In genomic region chr6:34234667-34235604, GRCh38 we compare ENCODE assay signal across 8 cellular contexts. TPM values are rescaled to one million over a fixed set of nuclear protein-coding genes. Genes with fewer than 3 reads are reported as not detected.
A peak's percentile ranks its signal among the peaks of the same experiment; 100 is the strongest.
DNase-seq lines count a peak whose midpoint lies in the region; ATAC-seq and FAIRE-seq lines count a peak whose summit lies in the region.

No MANE protein-coding gene starts in this region.

- DNase-seq in SW480 (ENCODE audit: low spot score) (peak; percentile 63), neuronal stem cell (ENCODE audit: low spot score) (peak; percentile 94), RCC 7860 (ENCODE audit: low spot score) (no peak), A172 (ENCODE audit: low spot score) (no peak), NOMO-1 (lab: John Stamatoyannopoulos, UW; ENCODE audit: unreplicated experiment in 2 of 2) (no peak)

- peak overlapping the region; percentile 69 for H3K4ac ChIP-seq in neuronal stem cell (ENCODE audit: low read length)

- no peak for FAIRE-seq in RCC 7860 (lab: Jason Lieb, UNC)

- no peak for ATAC-seq in GM21529 (IDR thresholded peaks at IDR 0.05; ENCODE audit: unreplicated experiment)

- peak overlapping the region in 2 of 10 experiments; percentile 95 to 100; a peak in 3 of 20 replicates for H3K4me3 ChIP-seq in BLaER1 treated with 17β-estradiol and CSF1 and Interleukin-3, amounts not matched to agents 10 nM and 100 nM
- H3K4me3 ChIP-seq in ectodermal cell (ENCODE audit: insufficient read depth, low read depth, low read length) (peak overlapping the region; percentile 82), neuronal stem cell (ENCODE audit: low read length in 2 of 2) (peak overlapping the region in 1 of 2 donors; percentile 55)

- no peaks in the 10 kb centered on the region for H3K79me1 ChIP-seq in neuronal stem cell (ENCODE audit: low read depth, low read length)

- peak overlapping the region in 9 of 11 experiments; percentile 96 to 100 (median 99); a peak in 18 of 22 replicates for H3K9ac ChIP-seq in BLaER1 treated with 17β-estradiol and CSF1 and Interleukin-3, amounts not matched to agents 10 nM and 100 nM
- peak overlapping the region; percentile 95 for H3K9ac ChIP-seq in neuronal stem cell (ENCODE audit: low read depth, low read length, poor library complexity)

- peak overlapping the region; percentile 88 for H2AK5ac ChIP-seq in neuronal stem cell (ENCODE audit: low read depth, low read length)

- peak overlapping the region; percentile 97 for H2BK5ac ChIP-seq in neuronal stem cell (ENCODE audit: low read length)

- H3K18ac ChIP-seq in neuronal stem cell (ENCODE audit: low read length), result peak overlapping the region; percentile 100

- H2BK12ac ChIP-seq in neuronal stem cell (ENCODE audit: low read length), result peak overlapping the region; percentile 100

- peaks cover 0 to 16% (median 10%) of the 10 kb centered on the region in 11 experiments; a peak in 18 of 22 replicates for H3K36me3 ChIP-seq in BLaER1 treated with 17β-estradiol and CSF1 and Interleukin-3, amounts not matched to agents 10 nM and 100 nM
- H3K36me3 ChIP-seq in ectodermal cell (ENCODE audit: control insufficient read depth, insufficient read depth, low read length), result no peaks in the 10 kb centered on the region
- peaks cover 2 to 12% of the 10 kb centered on the region in 2 donors for H3K36me3 ChIP-seq in neuronal stem cell (replicated peaks in 1 of 2; ENCODE audit: control insufficient read depth in 2 of 2, insufficient read depth in 2 of 2, low read length in 2 of 2)

- peak overlapping the region; percentile 99 for H4K8ac ChIP-seq in neuronal stem cell (ENCODE audit: low read depth, low read length)

- peak overlapping the region; percentile 89 for H2BK120ac ChIP-seq in neuronal stem cell (ENCODE audit: low read depth, low read length)

- H2AFZ ChIP-seq in neuronal stem cell (ENCODE audit: low read length), result peak overlapping the region; percentile 90

- H4K91ac ChIP-seq in neuronal stem cell (ENCODE audit: low read depth, low read length, poor library complexity), result peak overlapping the region; percentile 97

- peaks cover 14 to 25% (median 20%) of the 10 kb centered on the region in 11 experiments; a peak in 21 of 22 replicates for H4K20me1 ChIP-seq in BLaER1 treated with 17β-estradiol and CSF1 and Interleukin-3, amounts not matched to agents 10 nM and 100 nM

- WGBS in ectodermal cell, 2 experiments, result 4 to 6% methylated on average over 76 to 84 of the region's 85 CpGs
- no CpG with 5 or more reads among the region's 85 CpGs for WGBS in neuronal stem cell (ENCODE audit: extremely low coverage in 2 of 2, insufficient read length in 2 of 2, insufficient replicate concordance in 1 of 2), 2 donors

- H3K23ac ChIP-seq in neuronal stem cell (ENCODE audit: low read depth, low read length, poor library complexity), result peak overlapping the region; percentile 99

- peaks cover 27 to 55% (median 39%) of the 10 kb centered on the region in 10 experiments for H3K4me1 ChIP-seq in BLaER1 treated with 17β-estradiol and CSF1 and Interleukin-3, amounts not matched to agents 10 nM and 100 nM
- H3K4me1 ChIP-seq in ectodermal cell (ENCODE audit: control insufficient read depth, insufficient read depth, low read length) (peaks cover 20% of the 10 kb centered on the region), neuronal stem cell (ENCODE audit: control insufficient read depth in 2 of 2, insufficient read depth in 1 of 2, low read depth in 1 of 2, low read length in 2 of 2) (peaks cover 2 to 14% of the 10 kb centered on the region in 2 donors)

- peak overlapping the region; percentile 97 for H3K14ac ChIP-seq in neuronal stem cell (ENCODE audit: low read length)

- peak overlapping the region in 10 of 11 experiments; percentile 91 to 100 (median 95); a peak in 12 of 22 replicates for H3K4me2 ChIP-seq in BLaER1 treated with 17β-estradiol and CSF1 and Interleukin-3, amounts not matched to agents 10 nM and 100 nM
- peak overlapping the region; percentile 59 for H3K4me2 ChIP-seq in neuronal stem cell (ENCODE audit: insufficient read depth, low read length, poor library complexity, severe bottlenecking)

- no peaks in the 10 kb centered on the region for H3K27me3 ChIP-seq in BLaER1 treated with 17β-estradiol and CSF1 and Interleukin-3, amounts not matched to agents 10 nM and 100 nM
- no peaks in the 10 kb centered on the region for H3K27me3 ChIP-seq in ectodermal cell (ENCODE audit: control insufficient read depth, insufficient read depth, low read length, poor library complexity, severe bottlenecking)
- H3K27me3 ChIP-seq in neuronal stem cell (ENCODE audit: control insufficient read depth in 3 of 3, insufficient read depth in 3 of 3, low read depth in 1 of 3, low read length in 3 of 3), result peaks cover 0 to 2% (median 0%) of the 10 kb centered on the region in 3 experiments

- H3K9me3 ChIP-seq in BLaER1 treated with 17β-estradiol and CSF1 and Interleukin-3, amounts not matched to agents 10 nM and 100 nM (replicated peaks in 1 of 11), result no peaks in the 10 kb centered on the region
- H3K9me3 ChIP-seq in ectodermal cell (ENCODE audit: control insufficient read depth, low read length), result no peaks in the 10 kb centered on the region
- H3K9me3 ChIP-seq in neuronal stem cell (replicated peaks in 1 of 2; ENCODE audit: control insufficient read depth in 2 of 2, insufficient read depth in 1 of 2, low read depth in 1 of 2, low read length in 2 of 2), result no peaks in the 10 kb centered on the region

- peak overlapping the region in 10 of 11 experiments; percentile 90 to 99 (median 98); a peak in 19 of 22 replicates for H3K27ac ChIP-seq in BLaER1 treated with 17β-estradiol and CSF1 and Interleukin-3, amounts not matched to agents 10 nM and 100 nM
- H3K27ac ChIP-seq in ectodermal cell (ENCODE audit: insufficient read depth, low read depth, low read length, poor library complexity, severe bottlenecking), result peak overlapping the region; percentile 99
- peak overlapping the region; percentile 94 for H3K27ac ChIP-seq in neuronal stem cell (replicated peaks; ENCODE audit: low read length)

- peak overlapping the region; percentile 71 for H2BK15ac ChIP-seq in neuronal stem cell (ENCODE audit: low read length)

RNA-seq across cellular contexts. Expression of gene HMGA1, which starts 1.7 kb away (rescaled TPM):
- 2,104 TPM for polyA plus RNA-seq in ectodermal cell (2013, experiment 1 of 4)
- polyA plus RNA-seq in ectodermal cell (2013, experiment 2 of 4), result 1,893 TPM
- 1,718 TPM for polyA plus RNA-seq in ectodermal cell (2013, experiment 3 of 4)
- polyA plus RNA-seq in ectodermal cell (2013, experiment 4 of 4), result 1,821 TPM
- polyA plus RNA-seq in neuronal stem cell (2013, experiment 1 of 2), result 2,319 TPM
- polyA plus RNA-seq in neuronal stem cell (2013, experiment 2 of 2), result 2,280 TPM
- 72.3 and 117 TPM in 2 replicates for total RNA-seq in A172 (2014; rRNA removed; shearing (Covaris generic))

RNA-seq across cellular contexts. Expression of gene SMIM29, which starts 13.9 kb away (rescaled TPM):
- 9.8 TPM for polyA plus RNA-seq in ectodermal cell (2013, experiment 1 of 4)
- 6.0 TPM for polyA plus RNA-seq in ectodermal cell (2013, experiment 2 of 4)
- 9.9 TPM for polyA plus RNA-seq in ectodermal cell (2013, experiment 3 of 4)
- 11.2 TPM for polyA plus RNA-seq in ectodermal cell (2013, experiment 4 of 4)
- 6.3 TPM for polyA plus RNA-seq in neuronal stem cell (2013, experiment 1 of 2)
- polyA plus RNA-seq in neuronal stem cell (2013, experiment 2 of 2), result 6.1 TPM
- 49.6 and 70.8 TPM in 2 replicates for total RNA-seq in A172 (2014; rRNA removed; shearing (Covaris generic))

Comparison
In these comparisons a context has a peak if more than half of its experiments do, and no peak if none do; other contexts are left out.
1. DNase-seq: peak in SW480 (single experiment) and neuronal stem cell (single experiment); none in RCC 7860 (single experiment), A172 (single experiment) and NOMO-1 (0 of 2).
2. Peak in every context shown above with its lines, with median percentiles within 50 percentile points of each other: H3K27ac ChIP-seq.